ENCODE assay signal across 20 cellular contexts in the genomic region with DNA sequence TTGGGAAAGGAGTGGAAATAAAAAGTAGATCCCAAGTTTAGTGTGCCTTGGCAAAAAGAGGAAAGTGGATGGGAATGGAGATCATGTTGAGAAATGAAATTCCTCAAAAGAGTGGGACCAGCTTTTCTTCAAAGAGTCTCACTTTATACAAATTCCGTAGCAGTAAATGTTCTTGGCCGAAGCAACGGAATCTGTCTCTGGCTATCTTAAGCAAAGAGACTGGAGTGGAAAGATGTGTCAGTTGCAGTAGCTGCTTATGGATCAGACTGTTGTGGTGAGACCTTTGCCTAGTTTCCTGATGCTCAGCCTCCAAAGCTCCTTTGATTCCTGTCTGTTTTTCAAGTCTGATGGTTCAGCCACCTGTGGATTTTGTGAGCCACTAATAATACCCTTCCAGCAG.
DNase-seq lines count a peak whose midpoint lies in the region; ATAC-seq and TF ChIP-seq lines count a peak whose summit lies in the region.
"Had no signal": no experiment of that assay in that cellular context is flagged by ENCODE, and none has a peak within 500 bp of the region (broad histone marks: within the 10 kb centered on the region; RNA-seq: fewer than 3 reads in every experiment).

No MANE protein-coding gene starts in this region.

- H3K9me2 ChIP-seq in OCI-LY7 (ENCODE audit: insufficient read depth, low read length) = no peaks in the 10 kb centered on the region

- peaks cover 14% of the 10 kb centered on the region for H3K4me1 Mint-ChIP-seq in neural progenitor cell
- peaks cover 3% of the 10 kb centered on the region for H3K4me1 Mint-ChIP-seq in activated T-helper 17 cell treated with anti-CD3 and anti-CD28 coated beads, Interleukin-2, amount 50 U/mL, for 72 hours

- no peaks in the 10 kb centered on the region for H3F3A ChIP-seq in neural progenitor cell (ENCODE audit: low read depth)

- POLR2A ChIA-PET in OCI-LY7 (lab: Charles Lee) = interaction anchor here (4.9 kb wide), 1 partner anchor 10 kb away, joined by 18 read pairs; no protein-coding TSS in a partner anchor

- H3K27me3 ChIP-seq in gastroesophageal sphincter = no peaks in the 10 kb centered on the region
- H3K27me3 ChIP-seq in neural progenitor cell = no peaks in the 10 kb centered on the region
- H3K27me3 ChIP-seq: BLaER1 had no signal

- H3K27ac ChIP-seq in gastroesophageal sphincter (peak overlapping the region in 1 of 4 donors; percentile 13), neural progenitor cell (no peak overlapping the region), OCI-LY7 (ENCODE audit: low read depth, low read length, poor library complexity, severe bottlenecking) (no peak overlapping the region)
- H3K27ac ChIP-seq: BLaER1, HL-60, PC-9 had no signal

- intact Hi-C loops in OCI-LY7 (cut with micrococcal nuclease; ENCODE audit: unreplicated experiment) = no loop called here
- intact Hi-C loops in lower leg skin (cut with DNase I; ENCODE audit: low total_unique reads) = no loop called here
- intact Hi-C loops in left ventricle myocardium superior (cut with micrococcal nuclease) = no loop called here

- H3K4me3 Mint-ChIP-seq in neural progenitor cell = no peak overlapping the region
- H3K4me3 Mint-ChIP-seq in activated T-helper 17 cell treated with anti-CD3 and anti-CD28 coated beads, Interleukin-2, amount 50 U/mL, for 72 hours = no peak overlapping the region
- H3K4me3 Mint-ChIP-seq: CD8-positive, alpha-beta memory T cell had no signal

- WGBS in gastroesophageal sphincter (ENCODE audit: low coverage in 1 of 2), 2 donors = 40 to 41% methylated on average over 3 of the region's 3 CpGs
- 69 to 76% methylated on average over 3 of the region's 3 CpGs for WGBS in lower leg skin, 2 donors

- no peaks in the 10 kb centered on the region for H3K9me3 ChIP-seq in gastroesophageal sphincter
- no peaks in the 10 kb centered on the region for H3K9me3 ChIP-seq in neural progenitor cell (ENCODE audit: low read depth)
- H3K9me3 ChIP-seq in OCI-LY7 (ENCODE audit: low read length) = no peaks in the 10 kb centered on the region
- H3K9me3 ChIP-seq: BLaER1 had no signal

- H3K4me3 ChIP-seq in gastroesophageal sphincter (no peak overlapping the region), neural progenitor cell (no peak overlapping the region), OCI-LY7 (ENCODE audit: low read depth, low read length, poor library complexity, severe bottlenecking) (no peak overlapping the region), lower leg skin (ENCODE audit: low read depth, poor library complexity, severe bottlenecking) (no peak overlapping the region)
- H3K4me3 ChIP-seq: BLaER1, PC-9 had no signal

- peaks cover 7% of the 10 kb centered on the region for H3K79me2 ChIP-seq in neural progenitor cell (ENCODE audit: low read depth)
- H3K79me2 ChIP-seq in OCI-LY7 (ENCODE audit: insufficient read depth, low read depth, low read length) = peaks cover 19% of the 10 kb centered on the region; the same call in 1 of the 2 replicates

- H3K36me3 ChIP-seq in gastroesophageal sphincter (no peaks in the 10 kb centered on the region), neural progenitor cell (no peaks in the 10 kb centered on the region), OCI-LY7 (ENCODE audit: insufficient read depth, low read length) (peaks cover 7% of the 10 kb centered on the region; the same call in 1 of the 2 replicates)
- H3K36me3 ChIP-seq: BLaER1 had no signal

- CTCF ChIA-PET in OCI-LY7 (lab: Charles Lee; ENCODE audit: unreplicated experiment) = no interaction called here

- TF ChIP-seq POLR2A in gastroesophageal sphincter (IDR thresholded peaks at IDR 0.05) = no peak
- no peak for TF ChIP-seq POLR2A in lower leg skin (IDR thresholded peaks at IDR 0.05)

- no peak overlapping the region for H2AFZ ChIP-seq in neural progenitor cell (replicated peaks)
- no peak overlapping the region for H2AFZ ChIP-seq in OCI-LY7 (ENCODE audit: low read length)
- H2AFZ ChIP-seq: PC-9 had no signal

- H3K9ac ChIP-seq in neural progenitor cell = no peak overlapping the region
- H3K9ac ChIP-seq: BLaER1 had no signal

- peaks cover 3% of the 10 kb centered on the region for H4K20me1 ChIP-seq in neural progenitor cell (ENCODE audit: low read depth)
- no peaks in the 10 kb centered on the region for H4K20me1 ChIP-seq in OCI-LY7 (ENCODE audit: insufficient read depth, low read length)
- H4K20me1 ChIP-seq: BLaER1 had no signal

- DNase-seq in AG08396 (ENCODE audit: low spot score) = peak; percentile 7
- DNase-seq in amniotic epithelial cell (ENCODE audit: low read depth) = peak; percentile 54
- peak; percentile 11 for DNase-seq in neural progenitor cell (ENCODE audit: low spot score)
- no peak for DNase-seq in OCI-LY7 (ENCODE audit: low spot score)
- DNase-seq in lower leg skin (ENCODE audit: low spot score in 2 of 2) = no peak
- DNase-seq in left ventricle myocardium superior = no peak
- DNase-seq: 8988T; CD8-positive, alpha-beta memory T cell; DMS79; HCEC 1CT; MV-4-11; NCI-H1417; NCI-H187 treated with DMSO at 0.1 percent for 48 hours; NCI-H345; NCI-H526; PC-9 had no signal

- peak overlapping the region; percentile 13 for H3K27ac Mint-ChIP-seq in neural progenitor cell
- H3K27ac Mint-ChIP-seq in activated T-helper 17 cell treated with anti-CD3 and anti-CD28 coated beads, Interleukin-2, amount 50 U/mL, for 72 hours = no peak overlapping the region
- H3K27ac Mint-ChIP-seq: CD8-positive, alpha-beta memory T cell had no signal

- H3K4me1 ChIP-seq in gastroesophageal sphincter (peaks cover 0 to 21% (median 4%) of the 10 kb centered on the region in 3 donors), neural progenitor cell (peaks cover 8% of the 10 kb centered on the region), OCI-LY7 (ENCODE audit: insufficient read depth, low read length, poor library complexity, severe bottlenecking) (peaks cover 64% of the 10 kb centered on the region)

- BruUV-seq in OCI-LY7 (replicated peaks; lab: Mats Ljungman, UMichigan) = no TSS peak

- TF ChIP-seq CTCF in gastroesophageal sphincter (IDR thresholded peaks at IDR 0.05) = no peak
- TF ChIP-seq CTCF in neural progenitor cell (IDR thresholded peaks at IDR 0.05) = no peak
- no peak for TF ChIP-seq CTCF in OCI-LY7 (conservative IDR thresholded peaks at IDR 0.05; ENCODE audit: low read length)
- TF ChIP-seq CTCF in lower leg skin (IDR thresholded peaks at IDR 0.05) = no peak

- ATAC-seq in gastroesophageal sphincter = peak; percentile 46
- ATAC-seq in left ventricle myocardium superior = no peak
- ATAC-seq in activated T-helper 17 cell treated with anti-CD3 and anti-CD28 coated beads, Interleukin-2, amount 50 U/mL, for 72 hours (replicated peaks) = no peak

- peaks cover 8% of the 10 kb centered on the region for H3K9me3 Mint-ChIP-seq in neural progenitor cell
- no peaks in the 10 kb centered on the region for H3K9me3 Mint-ChIP-seq in activated T-helper 17 cell treated with anti-CD3 and anti-CD28 coated beads, Interleukin-2, amount 50 U/mL, for 72 hours
- H3K9me3 Mint-ChIP-seq: CD8-positive, alpha-beta memory T cell had no signal

- peaks cover 3% of the 10 kb centered on the region for H3K27me3 Mint-ChIP-seq in neural progenitor cell (ENCODE audit: insufficient read depth, low read depth)
- no peaks in the 10 kb centered on the region for H3K27me3 Mint-ChIP-seq in activated T-helper 17 cell treated with anti-CD3 and anti-CD28 coated beads, Interleukin-2, amount 50 U/mL, for 72 hours

- H3K4me2 ChIP-seq in neural progenitor cell = no peak overlapping the region
- H3K4me2 ChIP-seq in OCI-LY7 (ENCODE audit: low read length) = no peak overlapping the region
- H3K4me2 ChIP-seq: BLaER1, PC-9 had no signal

- TF ChIP-seq EP300 in gastroesophageal sphincter (IDR thresholded peaks at IDR 0.05) = no peak

- peaks cover 34% of the 10 kb centered on the region for H3K36me3 Mint-ChIP-seq in neural progenitor cell
- H3K36me3 Mint-ChIP-seq in activated T-helper 17 cell treated with anti-CD3 and anti-CD28 coated beads, Interleukin-2, amount 50 U/mL, for 72 hours (ENCODE audit: low read depth) = peaks cover 24% of the 10 kb centered on the region

Comparison
In these comparisons a context has a peak if more than half of its experiments do, and no peak if none do; other contexts are left out.
1. DNase-seq: peak in AG08396 (single experiment), amniotic epithelial cell (single experiment) and neural progenitor cell (single experiment); none in OCI-LY7 (single experiment), lower leg skin (0 of 2) and left ventricle myocardium superior (single experiment).